25 cellular contexts compared by ENCODE assay signal in the genomic region with DNA sequence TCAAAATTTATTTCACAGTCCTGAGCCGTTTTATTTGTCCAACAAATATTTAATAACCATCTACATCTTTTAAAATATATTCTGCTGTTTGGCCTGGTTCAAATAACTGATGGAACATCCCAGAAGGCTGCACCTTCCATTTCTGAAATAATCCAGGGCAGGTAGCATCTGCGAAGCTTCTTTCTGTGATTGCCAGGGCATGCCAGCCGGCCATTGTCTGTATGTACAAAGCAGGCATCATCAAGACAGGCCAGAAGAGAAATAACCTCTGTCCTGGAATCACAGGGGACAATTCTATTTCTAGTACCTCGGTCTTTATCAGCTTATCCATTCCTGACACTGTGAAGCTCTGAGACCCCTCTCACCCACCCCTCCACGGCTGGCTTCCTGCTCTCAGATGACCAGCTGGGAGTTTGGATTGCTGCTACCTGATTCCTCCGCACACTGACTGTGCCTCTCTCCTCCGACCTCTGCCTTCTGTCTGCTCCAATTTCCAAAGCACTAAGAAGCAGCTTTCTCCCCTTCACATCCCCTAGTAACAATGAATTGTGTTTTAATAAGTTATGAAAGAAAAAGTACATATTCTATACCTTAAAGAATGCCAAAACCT. TPM values are rescaled to one million over a fixed set of nuclear protein-coding genes. Genes with fewer than 3 reads are reported as not detected.
"Had no signal": no experiment of that assay in that cellular context is flagged by ENCODE, and none has a peak within 500 bp of the region (broad histone marks: within the 10 kb centered on the region; RNA-seq: fewer than 3 reads in every experiment).

No MANE protein-coding gene starts in this region.

- H3K9me3 ChIP-seq: body of pancreas, esophagus muscularis mucosa, transverse colon had no signal

- H3K4me3 ChIP-seq: body of pancreas, coronary artery, esophagus muscularis mucosa, transverse colon had no signal

- FAIRE-seq: frontal cortex, islet of Langerhans, small intestine, TTC549, urothelium cell line had no signal

- H3K36me3 ChIP-seq: esophagus muscularis mucosa, transverse colon had no signal

- ATAC-seq: activated CD4-positive, alpha-beta T cell treated with anti-CD3 and anti-CD28 coated beads for 36 hours; activated T-cell treated with anti-CD3 and anti-CD28 coated beads, Interleukin-2, amount 50 U/mL, for 72 hours; body of pancreas; natural killer cell treated with Interleukin-12 subunit alpha and Interleukin-12 subunit beta and Interleukin-15 and Interleukin-18, amount 100 ng/mL, for 72 hours; sciatic nerve; stimulated activated effector memory CD8-positive, alpha-beta T cell treated with anti-CD3 and anti-CD28 coated beads, Interleukin-12 subunit alpha, Interleukin-12 subunit beta, amount 100 ng/mL, for 72 hours; stimulated activated naive CD8-positive, alpha-beta T cell treated with anti-CD3 and anti-CD28 coated beads, Interleukin-15, amount 100 ng/mL, for 72 hours had no signal

- DNase-seq: activated B cell treated with CpG ODN at 0.5 μM for 24 hours; activated CD4-positive, alpha-beta T cell treated with anti-CD3 and anti-CD28 coated beads for 36 hours; activated CD4-positive, alpha-beta T cell treated with anti-CD3 and anti-CD28 coated beads, Interleukin-2, amount 50 U/mL, for 48 hours; activated effector memory CD4-positive, alpha-beta T cell treated with Interleukin-2 at 50 U/mL for 16 hours; activated naive CD4-positive, alpha-beta T cell treated with anti-CD3 and anti-CD28 coated beads, Interleukin-2, amount 10 ng/mL, durations not matched to agents 7 days and 5 days; activated T-cell treated with anti-CD3 and anti-CD28 coated beads, Interleukin-2, amount 50 U/mL, for 72 hours; body of pancreas; central memory CD4-positive, alpha-beta T cell; hippocampal formation; midbrain; nucleus accumbens; small intestine; stimulated activated CD4-positive, alpha-beta T cell treated with anti-CD3 and anti-CD28 coated beads, Interleukin-2, amount 100 ng/mL, for 24 hours; stimulated activated naive CD8-positive, alpha-beta T cell treated with anti-CD3 and anti-CD28 coated beads, Interleukin-15, amount 100 ng/mL, for 72 hours; T-helper 1 cell; transverse colon had no signal

- H3K9me3 Mint-ChIP-seq: activated B cell treated with CpG ODN at 0.5 μM for 24 hours; activated naive CD4-positive, alpha-beta T cell treated with anti-CD3 and anti-CD28 coated beads, Interleukin-2, amount 10 ng/mL, durations not matched to agents 7 days and 5 days; activated T-cell treated with anti-CD3 and anti-CD28 coated beads, Interleukin-2, amount 50 U/mL, for 72 hours; natural killer cell treated with Interleukin-12 subunit alpha and Interleukin-12 subunit beta and Interleukin-15 and Interleukin-18, amount 100 ng/mL, for 72 hours; stimulated activated effector memory CD8-positive, alpha-beta T cell treated with anti-CD3 and anti-CD28 coated beads, Interleukin-12 subunit alpha, Interleukin-12 subunit beta, amount 100 ng/mL, for 72 hours; stimulated activated naive CD8-positive, alpha-beta T cell treated with anti-CD3 and anti-CD28 coated beads, Interleukin-15, amount 100 ng/mL, for 72 hours had no signal

- H3K4me1 Mint-ChIP-seq: activated B cell treated with CpG ODN at 0.5 μM for 24 hours; activated CD4-positive, alpha-beta T cell treated with anti-CD3 and anti-CD28 coated beads for 36 hours; activated naive CD4-positive, alpha-beta T cell treated with anti-CD3 and anti-CD28 coated beads, Interleukin-2, amount 10 ng/mL, durations not matched to agents 7 days and 5 days; stimulated activated effector memory CD8-positive, alpha-beta T cell treated with anti-CD3 and anti-CD28 coated beads, Interleukin-12 subunit alpha, Interleukin-12 subunit beta, amount 100 ng/mL, for 72 hours; stimulated activated naive CD8-positive, alpha-beta T cell treated with anti-CD3 and anti-CD28 coated beads, Interleukin-15, amount 100 ng/mL, for 72 hours had no signal

- H3K4me1 ChIP-seq: body of pancreas, transverse colon had no signal

- H3K27me3 ChIP-seq: body of pancreas had no signal

- H3K27ac Mint-ChIP-seq: activated B cell treated with CpG ODN at 0.5 μM for 24 hours; activated CD4-positive, alpha-beta T cell treated with anti-CD3 and anti-CD28 coated beads for 36 hours; activated naive CD4-positive, alpha-beta T cell treated with anti-CD3 and anti-CD28 coated beads, Interleukin-2, amount 10 ng/mL, durations not matched to agents 7 days and 5 days; activated T-cell treated with anti-CD3 and anti-CD28 coated beads, Interleukin-2, amount 50 U/mL, for 72 hours; natural killer cell treated with Interleukin-12 subunit alpha and Interleukin-12 subunit beta and Interleukin-15 and Interleukin-18, amount 100 ng/mL, for 72 hours; stimulated activated effector memory CD8-positive, alpha-beta T cell treated with anti-CD3 and anti-CD28 coated beads, Interleukin-12 subunit alpha, Interleukin-12 subunit beta, amount 100 ng/mL, for 72 hours; stimulated activated naive CD8-positive, alpha-beta T cell treated with anti-CD3 and anti-CD28 coated beads, Interleukin-15, amount 100 ng/mL, for 72 hours had no signal

- H3K36me3 Mint-ChIP-seq: activated naive CD4-positive, alpha-beta T cell treated with anti-CD3 and anti-CD28 coated beads, Interleukin-2, amount 10 ng/mL, durations not matched to agents 7 days and 5 days; natural killer cell treated with Interleukin-12 subunit alpha and Interleukin-12 subunit beta and Interleukin-15 and Interleukin-18, amount 100 ng/mL, for 72 hours; stimulated activated effector memory CD8-positive, alpha-beta T cell treated with anti-CD3 and anti-CD28 coated beads, Interleukin-12 subunit alpha, Interleukin-12 subunit beta, amount 100 ng/mL, for 72 hours had no signal

- H3K27ac ChIP-seq: body of pancreas, coronary artery, esophagus muscularis mucosa, transverse colon had no signal

- H3K4me3 Mint-ChIP-seq: activated B cell treated with CpG ODN at 0.5 μM for 24 hours; activated CD4-positive, alpha-beta T cell treated with anti-CD3 and anti-CD28 coated beads for 36 hours; activated naive CD4-positive, alpha-beta T cell treated with anti-CD3 and anti-CD28 coated beads, Interleukin-2, amount 10 ng/mL, durations not matched to agents 7 days and 5 days; activated T-cell treated with anti-CD3 and anti-CD28 coated beads, Interleukin-2, amount 50 U/mL, for 72 hours; natural killer cell treated with Interleukin-12 subunit alpha and Interleukin-12 subunit beta and Interleukin-15 and Interleukin-18, amount 100 ng/mL, for 72 hours; stimulated activated effector memory CD8-positive, alpha-beta T cell treated with anti-CD3 and anti-CD28 coated beads, Interleukin-12 subunit alpha, Interleukin-12 subunit beta, amount 100 ng/mL, for 72 hours; stimulated activated naive CD8-positive, alpha-beta T cell treated with anti-CD3 and anti-CD28 coated beads, Interleukin-15, amount 100 ng/mL, for 72 hours had no signal

RNA-seq across cellular contexts. Expression of a gene that starts 8.0 kb away (rescaled TPM):
- total RNA-seq: activated B cell treated with CpG ODN at 0.5 μM for 24 hours had no signal
